In the genomic region with DNA sequence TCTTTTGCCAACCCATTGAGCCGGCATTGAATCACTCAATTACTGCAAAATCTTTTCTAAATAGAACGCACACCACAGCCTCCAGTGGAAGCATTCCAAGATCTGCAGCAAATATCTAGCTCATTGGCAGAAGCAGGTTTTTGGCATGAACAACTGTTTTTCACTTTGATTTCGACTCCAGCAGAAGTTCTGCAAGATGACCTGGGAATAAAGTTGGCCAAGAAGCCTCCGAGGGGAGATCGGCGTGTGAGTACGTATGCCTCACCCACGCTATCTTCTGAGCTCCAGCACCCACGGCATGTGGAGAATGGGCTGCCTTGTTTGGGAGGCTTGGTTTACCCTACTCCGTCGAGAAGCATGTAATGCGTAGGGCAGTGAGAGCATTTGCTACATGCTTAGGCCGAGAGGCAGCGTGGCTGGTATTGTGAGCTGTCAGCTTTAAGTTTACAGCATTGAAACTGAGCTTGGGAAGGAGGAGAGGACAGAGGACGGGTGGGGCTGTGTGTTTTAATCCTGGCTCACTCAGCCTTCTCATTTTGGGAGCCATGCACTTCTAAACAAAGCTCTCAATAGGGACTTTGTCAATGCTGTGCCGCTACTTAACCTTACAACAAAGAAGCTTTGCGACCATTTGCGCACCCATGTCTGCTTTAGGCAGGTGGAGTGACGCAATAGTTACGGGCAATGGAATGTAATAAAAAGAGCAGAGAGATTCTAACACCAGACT, we compare ENCODE assay signal across 1 cellular context.
A peak's percentile ranks its signal among the peaks of the same experiment; 100 is the strongest.
TF ChIP-seq lines count a peak whose summit lies in the region.

No MANE protein-coding gene starts in this region.

TF ChIP-seq in K562, 482 proteins besides CTCF, POLR2A, EP300 and RAD21 (continued from another document):
- TF ChIP-seq, protein P1, sequence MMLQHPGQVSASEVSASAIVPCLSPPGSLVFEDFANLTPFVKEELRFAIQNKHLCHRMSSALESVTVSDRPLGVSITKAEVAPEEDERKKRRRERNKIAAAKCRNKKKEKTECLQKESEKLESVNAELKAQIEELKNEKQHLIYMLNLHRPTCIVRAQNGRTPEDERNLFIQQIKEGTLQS (IDR thresholded peaks at IDR 0.05) = peak; percentile 60
- TF ChIP-seq, protein P1 (CRISPR knock-in tag; conservative IDR thresholded peaks at IDR 0.05) = no peak
- TF ChIP-seq, protein P2, sequence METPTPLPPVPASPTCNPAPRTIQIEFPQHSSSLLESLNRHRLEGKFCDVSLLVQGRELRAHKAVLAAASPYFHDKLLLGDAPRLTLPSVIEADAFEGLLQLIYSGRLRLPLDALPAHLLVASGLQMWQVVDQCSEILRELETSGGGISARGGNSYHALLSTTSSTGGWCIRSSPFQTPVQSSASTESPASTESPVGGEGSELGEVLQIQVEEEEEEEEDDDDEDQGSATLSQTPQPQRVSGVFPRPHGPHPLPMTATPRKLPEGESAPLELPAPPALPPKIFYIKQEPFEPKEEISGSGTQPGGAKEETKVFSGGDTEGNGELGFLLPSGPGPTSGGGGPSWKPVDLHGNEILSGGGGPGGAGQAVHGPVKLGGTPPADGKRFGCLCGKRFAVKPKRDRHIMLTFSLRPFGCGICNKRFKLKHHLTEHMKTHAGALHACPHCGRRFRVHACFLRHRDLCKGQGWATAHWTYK (CRISPR knock-in tag; IDR thresholded peaks at IDR 0.05) = no peak
- TF ChIP-seq CEBPG (CRISPR knock-in tag; IDR thresholded peaks at IDR 0.05) (0 out of 2 replicates have a peak, but pooled peaks have one; percentile 14), CEBPG (tag; conservative IDR thresholded peaks at IDR 0.05 in 1 of 2, IDR thresholded peaks at IDR 0.05 in 1 of 2) (peak; percentile 75 to 84), MED1 (CRISPR knock-in tag; IDR thresholded peaks at IDR 0.05; ENCODE audit: borderline replicate concordance) (no peak), CEBPB (tag; IDR thresholded peaks at IDR 0.05) (peak; percentile 79)
